ENCODE assay signal across 17 cellular contexts in genomic region chr5:74521401-74521800, GRCh38.
"Had no signal": no experiment of that assay in that cellular context is flagged by ENCODE, and none has a peak within 500 bp of the region (broad histone marks: within the 10 kb centered on the region; RNA-seq: fewer than 3 reads in every experiment).

No MANE protein-coding gene starts in this region.

- FAIRE-seq: endothelial cell of umbilical vein, small intestine had no signal

- DNase-seq: colonic mucosa; dermis blood vessel endothelial cell; foreskin keratinocyte; left colon; left ventricle myocardium superior; mesendoderm; naive thymus-derived CD4-positive, alpha-beta T cell; nephron progenitor cell; right cardiac atrium; small intestine; stimulated activated CD4-positive, alpha-beta T cell treated with anti-CD3 and anti-CD28 coated beads, Interleukin-2, amount 100 ng/mL, for 48 hours; stimulated activated CD8-positive, alpha-beta memory T cell treated with anti-CD3 and anti-CD28 coated beads, Interleukin-4, amount 100 ng/mL, for 48 hours; stimulated activated naive CD8-positive, alpha-beta T cell treated with anti-CD3 and anti-CD28 coated beads, Interleukin-15, Interleukin-2, amounts not matched to agents 100 U/mL and 50 U/mL, for 24 hours; tibial artery; upper lobe of left lung; uterus had no signal
